8 cellular contexts compared by ENCODE assay signal in genomic region chr1:24720152-24720551, GRCh38. TPM values are rescaled to one million over a fixed set of nuclear protein-coding genes. Genes with fewer than 3 reads are reported as not detected.
DNase-seq lines count a peak whose midpoint lies in the region; ATAC-seq and TF ChIP-seq lines count a peak whose summit lies in the region.
"Had no signal": no experiment of that assay in that cellular context is flagged by ENCODE, and none has a peak within 500 bp of the region (broad histone marks: within the 10 kb centered on the region; RNA-seq: fewer than 3 reads in every experiment).

No MANE protein-coding gene starts in this region.

- H3K36me3 ChIP-seq in mucosa of descending colon (ENCODE audit: low read depth) (no peaks in the 10 kb centered on the region), vagina (no peaks in the 10 kb centered on the region)
- no peaks in the 10 kb centered on the region for H3K36me3 ChIP-seq in CD4-positive, alpha-beta memory T cell (ENCODE audit: insufficient read depth, low read length)

- CTCF ChIA-PET in RWPE1 (lab: Yijun Ruan, JAX) = no interaction called here
- CTCF ChIA-PET in CD4-positive, alpha-beta memory T cell (lab: Charles Lee; ENCODE audit: partially characterized antibody) = no interaction called here

- H3K4me3 Mint-ChIP-seq in CD4-positive, alpha-beta memory T cell = no peak overlapping the region
- H3K4me3 Mint-ChIP-seq: activated naive CD8-positive, alpha-beta T cell treated with anti-CD3 and anti-CD28 coated beads for 36 hours had no signal

- no peaks in the 10 kb centered on the region for H3K36me3 Mint-ChIP-seq in CD4-positive, alpha-beta memory T cell
- H3K36me3 Mint-ChIP-seq: activated naive CD8-positive, alpha-beta T cell treated with anti-CD3 and anti-CD28 coated beads for 36 hours had no signal

- H3K27me3 Mint-ChIP-seq in CD4-positive, alpha-beta memory T cell = peaks cover 0 to 3% of the 10 kb centered on the region in 2 donors

- H3K4me3 ChIP-seq in mucosa of descending colon (no peak overlapping the region), vagina (no peak overlapping the region)
- no peak overlapping the region for H3K4me3 ChIP-seq in CD4-positive, alpha-beta memory T cell (ENCODE audit: low read length in 2 of 2)

- no peaks in the 10 kb centered on the region for H3K27me3 ChIP-seq in vagina
- H3K27me3 ChIP-seq in CD4-positive, alpha-beta memory T cell (ENCODE audit: insufficient read depth, low read length) = no peaks in the 10 kb centered on the region

- peaks cover 5 to 10% (median 7%) of the 10 kb centered on the region in 4 donors for H3K4me1 Mint-ChIP-seq in CD4-positive, alpha-beta memory T cell

- peaks cover 7% of the 10 kb centered on the region for H3K4me1 ChIP-seq in mucosa of descending colon (ENCODE audit: low read depth)
- peaks cover 21% of the 10 kb centered on the region for H3K4me1 ChIP-seq in vagina
- H3K4me1 ChIP-seq in CD4-positive, alpha-beta memory T cell (ENCODE audit: insufficient read depth, low read length) = peaks cover 3% of the 10 kb centered on the region

- peak overlapping the region; percentile 73 for H3K27ac ChIP-seq in RWPE1
- peak overlapping the region; percentile 36 for H3K27ac ChIP-seq in vagina
- no peak overlapping the region for H3K27ac ChIP-seq in CD4-positive, alpha-beta memory T cell (ENCODE audit: low read depth, low read length)

- POLR2A ChIA-PET in RWPE1 (lab: Yijun Ruan, JAX; ENCODE audit: low non-redundant PET) = no interaction called here
- POLR2A ChIA-PET in CD4-positive, alpha-beta memory T cell (lab: Charles Lee; ENCODE audit: partially characterized antibody) = no interaction called here

- H3K9me3 Mint-ChIP-seq in CD4-positive, alpha-beta memory T cell = no peaks in the 10 kb centered on the region
- H3K9me3 Mint-ChIP-seq: activated naive CD8-positive, alpha-beta T cell treated with anti-CD3 and anti-CD28 coated beads for 36 hours had no signal

- ATAC-seq in mucosa of descending colon = peak; percentile 52

- no peak for TF ChIP-seq POLR2A in vagina (IDR thresholded peaks at IDR 0.05)

- intact Hi-C loops in mucosa of descending colon (cut with DNase I, micrococcal nuclease) (no loop called here), vagina (cut with DNase I) (no loop called here)
- intact Hi-C loops in CD4-positive, alpha-beta memory T cell (cut with micrococcal nuclease) = no loop called here

- H3K9me3 ChIP-seq in mucosa of descending colon (no peaks in the 10 kb centered on the region), vagina (no peaks in the 10 kb centered on the region)
- no peaks in the 10 kb centered on the region for H3K9me3 ChIP-seq in CD4-positive, alpha-beta memory T cell (ENCODE audit: control insufficient read depth in 1 of 2, low read length in 2 of 2)

- no peak for DNase-seq in RWPE1 (ENCODE audit: low spot score)
- DNase-seq in fibroblast of gingiva (ENCODE audit: low read depth) = peak; percentile 57
- DNase-seq in mucosa of descending colon = peak; percentile 35 to 71 (median 48)
- peak in 1 of 2 donors; percentile 94 for DNase-seq in vagina (ENCODE audit: extremely low spot score in 2 of 2)
- DNase-seq in NCI-H1105 treated with DMSO at 0.1 percent for 48 hours (lab: John Stamatoyannopoulos, UW) = no peak
- DNase-seq in SK-N-DZ (ENCODE audit: low spot score) = no peak
- no peak for DNase-seq in CD4-positive, alpha-beta memory T cell
- DNase-seq: activated naive CD8-positive, alpha-beta T cell treated with anti-CD3 and anti-CD28 coated beads for 36 hours had no signal

- TF ChIP-seq CTCF in RWPE1 (conservative IDR thresholded peaks at IDR 0.05; ENCODE audit: low read depth) (no peak), mucosa of descending colon (IDR thresholded peaks at IDR 0.05) (no peak), vagina (IDR thresholded peaks at IDR 0.05) (no peak)

- no peak overlapping the region for H3K27ac Mint-ChIP-seq in CD4-positive, alpha-beta memory T cell
- H3K27ac Mint-ChIP-seq: activated naive CD8-positive, alpha-beta T cell treated with anti-CD3 and anti-CD28 coated beads for 36 hours had no signal

RNA-seq across cellular contexts. Expression of gene CLIC4, which starts 25.1 kb away (rescaled TPM):
- total RNA-seq in mucosa of descending colon (100 to 1,000 TPM in 1 of 3 donors, 10 to 100 TPM in 2; 33.0 to 176 (median 52.4) TPM), vagina (164 TPM)
- polyA plus RNA-seq in SK-N-DZ (2014; cell fraction: cytosol; rRNA removed) = 81.1 and 81.9 TPM in 2 replicates
- polyA plus RNA-seq in SK-N-DZ (2014; cell fraction: nucleus; rRNA removed) = 29.8 and 49.4 TPM in 2 replicates
- total RNA-seq in CD4-positive, alpha-beta memory T cell = 1 to 10 TPM; 3.0 to 3.8 TPM
- polyA plus RNA-seq in CD4-positive, alpha-beta memory T cell = 1 to 10 TPM in 1 of 2 donors, under 1 TPM in 1; 0.62 to 1.9 TPM

Comparison
In these comparisons a context has a peak if more than half of its experiments do, and no peak if none do; other contexts are left out.
1. DNase-seq: peak in fibroblast of gingiva (single experiment) and mucosa of descending colon (3 of 3); none in RWPE1 (single experiment), NCI-H1105 treated with DMSO at 0.1 percent for 48 hours (single experiment), SK-N-DZ (single experiment) and CD4-positive, alpha-beta memory T cell (0 of 5).
2. RNA of gene CLIC4, which starts 25.1 kb away (total RNA-seq): 164 TPM in vagina (single experiment) and 33.0 to 176 TPM in mucosa of descending colon; 3.0 to 3.8 TPM in CD4-positive, alpha-beta memory T cell; every median in the first group is over 4 times any median in the second.